In genomic region chr17:82552580-82552979, GRCh38 we compare ENCODE assay signal across 13 cellular contexts. TPM values are rescaled to one million over a fixed set of nuclear protein-coding genes. Genes with fewer than 3 reads are reported as not detected.
A peak's percentile ranks its signal among the peaks of the same experiment; 100 is the strongest.
DNase-seq lines count a peak whose midpoint lies in the region; ATAC-seq and TF ChIP-seq lines count a peak whose summit lies in the region.
"Had no signal": no experiment of that assay in that cellular context is flagged by ENCODE, and none has a peak within 500 bp of the region (broad histone marks: within the 10 kb centered on the region; RNA-seq: fewer than 3 reads in every experiment).

No MANE protein-coding gene starts in this region.

- ATAC-seq in Panc1 (no peak), HG02970 (IDR thresholded peaks at IDR 0.05; ENCODE audit: low FRiP score, unreplicated experiment) (no peak)

- H3K36me3 ChIP-seq in BLaER1 (peaks cover 14% of the 10 kb centered on the region), Panc1 (ENCODE audit: control insufficient read depth, insufficient read depth, low read length) (no peaks in the 10 kb centered on the region)

- peak overlapping the region; percentile 84 for H3K27ac ChIP-seq in BLaER1
- 0 out of 2 replicates have a peak overlapping the region, but pooled peaks have one; percentile 6 for H3K27ac ChIP-seq in Panc1 (ENCODE audit: low read length)

- H3K9ac ChIP-seq in BLaER1, result peak overlapping the region; percentile 72

- H3K36me3 Mint-ChIP-seq in glutamatergic neuron (ENCODE audit: unreplicated experiment) (no peaks in the 10 kb centered on the region), progenitor cell of endocrine pancreas (ENCODE audit: insufficient read depth) (peaks cover 2% of the 10 kb centered on the region)
- H3K36me3 Mint-ChIP-seq: activated naive CD4-positive, alpha-beta T cell treated with anti-CD3 and anti-CD28 coated beads, Interleukin-2, amount 50 U/mL, for 72 hours had no signal

- H3K4me1 ChIP-seq in BLaER1 (peaks cover 93% of the 10 kb centered on the region), Panc1 (ENCODE audit: control insufficient read depth, insufficient read depth, low read length) (peaks cover 45% of the 10 kb centered on the region)

- intact Hi-C loops in Panc1 (cut with micrococcal nuclease; ENCODE audit: unreplicated experiment), result no loop called here

- TF ChIP-seq CTCF in Panc1 (IDR thresholded peaks at IDR 0.05) (no peak), glutamatergic neuron (IDR thresholded peaks at IDR 0.05; ENCODE audit: partially characterized antibody, unreplicated experiment) (no peak), progenitor cell of endocrine pancreas (IDR thresholded peaks at IDR 0.05; ENCODE audit: unreplicated experiment) (no peak), GM13976 (IDR thresholded peaks at IDR 0.05; ENCODE audit: borderline replicate concordance, control extremely low read depth, extremely low read depth, insufficient read depth, missing control alignments) (no peak)

- H3K4me1 Mint-ChIP-seq in glutamatergic neuron (ENCODE audit: low read depth, unreplicated experiment) (peaks cover 43% of the 10 kb centered on the region), progenitor cell of endocrine pancreas (ENCODE audit: low read depth) (peaks cover 18% of the 10 kb centered on the region)

- H3K27ac Mint-ChIP-seq in glutamatergic neuron (ENCODE audit: unreplicated experiment), result peak overlapping the region; percentile 22
- H3K27ac Mint-ChIP-seq in progenitor cell of endocrine pancreas, result peak overlapping the region; percentile 53
- H3K27ac Mint-ChIP-seq: T-helper 17 cell had no signal

- CTCF ChIA-PET in Panc1 (lab: Charles Lee), result no interaction called here

- no peak for DNase-seq in Panc1 (ENCODE audit: low read depth, low spot score)
- no peak for DNase-seq in glutamatergic neuron
- DNase-seq in progenitor cell of endocrine pancreas (ENCODE audit: low spot score, unreplicated experiment), result no peak
- no peak for DNase-seq in activated effector memory CD4-positive, alpha-beta T cell treated with anti-CD3 and anti-CD28 coated beads, Interleukin-2, amount 50 U/mL, for 16 hours
- DNase-seq in NCI-H345 (lab: John Stamatoyannopoulos, UW), result no peak
- no peak for DNase-seq in GM13976 (ENCODE audit: low spot score)
- DNase-seq: activated CD4-positive, alpha-beta T cell treated with anti-CD3 and anti-CD28 coated beads for 1 hour; central memory CD4-positive, alpha-beta T cell; T-helper 17 cell had no signal

- H3K27me3 Mint-ChIP-seq in glutamatergic neuron (ENCODE audit: unreplicated experiment) (no peaks in the 10 kb centered on the region), progenitor cell of endocrine pancreas (no peaks in the 10 kb centered on the region)
- H3K27me3 Mint-ChIP-seq: T-helper 17 cell had no signal

- peak overlapping the region; percentile 47 for H3K4me3 ChIP-seq in BLaER1
- H3K4me3 ChIP-seq in Panc1 (ENCODE audit: low read depth in 2 of 2, low read length in 2 of 2), result no peak overlapping the region

- H3K9me3 ChIP-seq in BLaER1 (peaks cover 5% of the 10 kb centered on the region; the same call in 1 of the 2 replicates), Panc1 (ENCODE audit: control insufficient read depth, insufficient read depth, low read depth, low read length) (no peaks in the 10 kb centered on the region)

- POLR2A ChIA-PET in Panc1 (lab: Charles Lee), result no interaction called here

- peaks cover 98% of the 10 kb centered on the region for H4K20me1 ChIP-seq in BLaER1

- BruUV-seq in Panc1 (replicated peaks; lab: Mats Ljungman, UMichigan), result no TSS peak

- no peaks in the 10 kb centered on the region for H3K27me3 ChIP-seq in BLaER1
- H3K27me3 ChIP-seq in Panc1 (ENCODE audit: control insufficient read depth, insufficient read depth, low read length), result no peaks in the 10 kb centered on the region

- H3K4me3 Mint-ChIP-seq in glutamatergic neuron (ENCODE audit: unreplicated experiment) (no peak overlapping the region), progenitor cell of endocrine pancreas (ENCODE audit: low read depth) (no peak overlapping the region)
- H3K4me3 Mint-ChIP-seq: T-helper 17 cell had no signal

- H3K9me3 Mint-ChIP-seq in glutamatergic neuron (ENCODE audit: unreplicated experiment) (no peaks in the 10 kb centered on the region), progenitor cell of endocrine pancreas (ENCODE audit: low read depth) (no peaks in the 10 kb centered on the region)
- H3K9me3 Mint-ChIP-seq: activated naive CD4-positive, alpha-beta T cell treated with anti-CD3 and anti-CD28 coated beads, Interleukin-2, amount 50 U/mL, for 72 hours; neural crest cell had no signal

- in situ Hi-C loops in Panc1 (cut with HindIII; ENCODE audit: low pct_unique_long_range_greater_than_20kb, low sequenced_read_pairs) (no loop called here), GM13976 (cut with MboI; ENCODE audit: low sequenced_read_pairs, unreplicated experiment) (no loop called here)

- peak overlapping the region; percentile 95 for H3K4me2 ChIP-seq in BLaER1

RNA-seq across cellular contexts. Expression of gene FOXK2, which starts 33.0 kb away (rescaled TPM):
- total RNA-seq in Panc1 (2021; ENCODE audit: unreplicated experiment) (143 TPM), glutamatergic neuron (ENCODE audit: unreplicated experiment) (95.7 TPM), progenitor cell of endocrine pancreas (71.8 and 76.6 TPM in 2 replicates)
- polyA plus RNA-seq in Panc1 (2012; ENCODE audit: insufficient read length), result 103 TPM
